In genomic region chrX:121102101-121102500, GRCh38 we compare ENCODE assay signal across 9 cellular contexts.
"Had no signal": no experiment of that assay in that cellular context is flagged by ENCODE, and none has a peak within 500 bp of the region (broad histone marks: within the 10 kb centered on the region; RNA-seq: fewer than 3 reads in every experiment).

No MANE protein-coding gene starts in this region.

- H2AFZ ChIP-seq: GM23248 had no signal

- H3K27ac Mint-ChIP-seq: IgD-negative memory B cell had no signal

- H3K4me1 Mint-ChIP-seq: IgD-negative memory B cell had no signal

- H3K9me3 ChIP-seq: HAP-1 had no signal

- H3K9ac ChIP-seq: GM23248 had no signal

- H3K36me3 Mint-ChIP-seq: IgD-negative memory B cell had no signal

- FAIRE-seq: HTR-8/SVneo had no signal

- H3K4me3 ChIP-seq: GM23248, HAP-1 had no signal

- H3K27ac ChIP-seq: GM23248, HL-60 had no signal

- H3K36me3 ChIP-seq: HAP-1 had no signal

- H3K27me3 Mint-ChIP-seq: IgD-negative memory B cell had no signal

- H3K4me3 Mint-ChIP-seq: IgD-negative memory B cell had no signal

- H3K4me1 ChIP-seq: HAP-1 had no signal

- DNase-seq: GM23248, GOT3, H7, Kasumi-1, KG1 had no signal
